Comparison of ENCODE assay signal across 7 cellular contexts in the genomic region with DNA sequence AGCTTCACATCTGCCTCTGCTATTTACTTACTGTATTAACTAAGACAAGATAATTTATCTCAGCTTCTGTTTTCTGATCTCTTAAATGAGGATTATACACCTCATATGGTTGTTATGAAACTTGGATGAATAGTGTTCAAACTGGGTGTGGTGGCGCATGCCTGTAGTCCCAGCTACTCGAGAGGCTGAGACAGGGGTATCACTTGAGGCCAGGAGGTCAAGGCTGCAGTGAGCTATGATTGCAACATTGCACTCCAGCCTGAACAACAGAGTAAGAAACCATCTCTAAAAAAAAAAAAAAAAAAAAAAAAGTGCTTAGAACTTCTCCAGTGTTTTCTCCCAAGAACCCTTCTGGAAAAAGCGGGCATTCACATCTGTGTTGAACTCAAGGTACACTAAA.
"Had no signal": no experiment of that assay in that cellular context is flagged by ENCODE, and none has a peak within 500 bp of the region (broad histone marks: within the 10 kb centered on the region; RNA-seq: fewer than 3 reads in every experiment).

No MANE protein-coding gene starts in this region.

- FAIRE-seq: GM12878, GM12891, GM12892, GM18507, GM19239 had no signal

- H3K4me3 ChIP-seq: GM12878 had no signal

- DNase-seq: GDM1, GF-D8 had no signal

- ATAC-seq: GM12878 had no signal
